9 cellular contexts compared by ENCODE assay signal in the genomic region with DNA sequence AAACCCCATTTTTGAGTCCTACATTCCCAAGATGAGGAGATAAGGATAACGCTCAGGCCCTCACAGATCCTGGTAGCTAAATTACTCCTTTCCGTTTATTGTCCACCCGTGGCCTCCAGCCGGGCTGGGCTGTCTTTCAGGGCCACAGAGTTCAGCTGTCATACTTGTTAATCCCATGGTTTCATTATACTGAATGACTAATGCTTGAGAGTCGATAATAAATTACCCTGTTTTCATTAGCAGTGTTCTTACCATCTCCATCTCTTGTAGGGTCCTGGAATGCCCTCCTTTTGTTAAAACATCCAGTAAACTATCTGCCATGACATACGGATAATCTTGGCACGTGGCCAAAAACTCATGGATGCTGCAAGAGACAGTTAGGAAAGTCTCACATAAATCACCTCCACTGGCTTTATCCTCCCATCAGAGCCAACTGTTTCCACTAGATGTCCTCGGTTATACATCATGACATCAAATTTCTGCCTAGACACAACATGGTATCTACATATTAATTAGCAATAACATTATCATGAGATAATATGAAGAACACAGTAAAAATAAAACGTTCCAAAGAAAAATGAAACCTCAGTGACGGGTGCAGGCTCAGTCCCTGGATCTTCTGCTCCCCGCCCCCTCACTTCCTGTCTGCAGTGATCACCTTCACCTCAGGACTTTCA. TPM values are rescaled to one million over a fixed set of nuclear protein-coding genes. Genes with fewer than 3 reads are reported as not detected.
DNase-seq lines count a peak whose midpoint lies in the region; ATAC-seq and TF ChIP-seq lines count a peak whose summit lies in the region.
"Had no signal": no experiment of that assay in that cellular context is flagged by ENCODE, and none has a peak within 500 bp of the region (broad histone marks: within the 10 kb centered on the region; RNA-seq: fewer than 3 reads in every experiment).

No MANE protein-coding gene starts in this region.

- H3K4me2 ChIP-seq in KMS-11: no peak overlapping the region

- CTCF ChIA-PET in CD8-positive, alpha-beta memory T cell (lab: Charles Lee): interaction anchor here (0.8 to 1.9 kb wide), 4 partner anchors 31 to 342 kb away, joined by 3 to 7 read pairs (median 4); no protein-coding TSS in a partner anchor
- CTCF ChIA-PET in activated CD8-positive, alpha-beta T cell treated with anti-CD3 and anti-CD28 coated beads for 36 hours (lab: Charles Lee): interaction anchor here (1.0 to 12.5 kb wide), 7 partner anchors 15 to 483 kb away, joined by 3 to 266 read pairs (median 4); no protein-coding TSS in a partner anchor

- no peaks in the 10 kb centered on the region for H4K20me1 ChIP-seq in KMS-11 (ENCODE audit: insufficient read depth)

- ATAC-seq in activated CD8-positive, alpha-beta T cell treated with anti-CD3 and anti-CD28 coated beads for 36 hours: no peak

- no peaks in the 10 kb centered on the region for H3K79me2 ChIP-seq in KMS-11 (ENCODE audit: insufficient read depth, low read depth)

- H3K27ac ChIP-seq in CD8-positive, alpha-beta memory T cell (ENCODE audit: low read depth, low read length): peak overlapping the region; percentile 13
- H3K27ac ChIP-seq in KMS-11 (no peak overlapping the region), prostate gland (no peak overlapping the region)
- H3K27ac ChIP-seq: tibial nerve had no signal

- H3K9ac ChIP-seq in KMS-11: no peak overlapping the region

- no peaks in the 10 kb centered on the region for H3K9me3 Mint-ChIP-seq in CD8-positive, alpha-beta memory T cell
- H3K9me3 Mint-ChIP-seq in activated CD8-positive, alpha-beta T cell treated with anti-CD3 and anti-CD28 coated beads for 36 hours: no peaks in the 10 kb centered on the region

- WGBS in prostate gland: 52% methylated on average over 11 of the region's 11 CpGs

- POLR2A ChIA-PET in CD8-positive, alpha-beta memory T cell (lab: Charles Lee): interaction anchor here (0.9 kb wide), 1 partner anchor 421 kb away, joined by 3 read pairs; no protein-coding TSS in a partner anchor
- POLR2A ChIA-PET in activated CD8-positive, alpha-beta T cell treated with anti-CD3 and anti-CD28 coated beads for 36 hours (lab: Charles Lee): interaction anchor here (1.2 kb wide), 1 partner anchor 31 kb away, joined by 4 read pairs; no protein-coding TSS in a partner anchor

- peaks cover 21% of the 10 kb centered on the region for H3K36me3 ChIP-seq in CD8-positive, alpha-beta memory T cell (ENCODE audit: insufficient read depth, low read length)
- H3K36me3 ChIP-seq in KMS-11 (ENCODE audit: insufficient read depth) (no peaks in the 10 kb centered on the region; the same call in 1 of the 2 replicates), MG63 (peaks cover 61% of the 10 kb centered on the region), prostate gland (no peaks in the 10 kb centered on the region)

- no peaks in the 10 kb centered on the region for H3K27me3 Mint-ChIP-seq in CD8-positive, alpha-beta memory T cell
- no peaks in the 10 kb centered on the region for H3K27me3 Mint-ChIP-seq in activated CD8-positive, alpha-beta T cell treated with anti-CD3 and anti-CD28 coated beads for 36 hours

- TF ChIP-seq POLR2A in prostate gland (IDR thresholded peaks at IDR 0.05): no peak

- peaks cover 4 to 85% (median 14%) of the 10 kb centered on the region in 3 donors for H3K36me3 Mint-ChIP-seq in CD8-positive, alpha-beta memory T cell
- peaks cover 40% of the 10 kb centered on the region for H3K36me3 Mint-ChIP-seq in activated CD8-positive, alpha-beta T cell treated with anti-CD3 and anti-CD28 coated beads for 36 hours (ENCODE audit: low read depth)

- no peaks in the 10 kb centered on the region for H3K9me3 ChIP-seq in CD8-positive, alpha-beta memory T cell (ENCODE audit: low read length)
- H3K9me3 ChIP-seq in MG63 (no peaks in the 10 kb centered on the region), prostate gland (no peaks in the 10 kb centered on the region)
- H3K9me3 ChIP-seq: tibial nerve had no signal

- intact Hi-C loops in activated CD8-positive, alpha-beta T cell treated with anti-CD3 and anti-CD28 coated beads for 36 hours (cut with micrococcal nuclease): loop anchor here (10.0 kb wide), 2 partner anchors 109 to 421 kb away; partner anchors contain the start of gene CYLD
- intact Hi-C loops in prostate gland (cut with DNase I): loop anchor here (5.0 kb wide), 1 partner anchor 34 kb away; no protein-coding TSS in a partner anchor

- peak in 1 of 5 donors; percentile 25 for DNase-seq in CD8-positive, alpha-beta memory T cell
- no peak for DNase-seq in activated CD8-positive, alpha-beta T cell treated with anti-CD3 and anti-CD28 coated beads for 36 hours
- DNase-seq in left kidney (ENCODE audit: low read depth, low spot score) (peak; percentile 43), MG63 (no peak), prostate gland (ENCODE audit: low spot score) (no peak), NCI-H2029 (lab: John Stamatoyannopoulos, UW) (no peak)
- DNase-seq in stimulated activated CD8-positive, alpha-beta memory T cell treated with anti-CD3 and anti-CD28 coated beads, Interleukin-4, amount 100 ng/mL, for 48 hours: no peak

- TF ChIP-seq CTCF in KMS-11 (conservative IDR thresholded peaks at IDR 0.05; ENCODE audit: low read depth, low read length) (peak; percentile 31; the same call in 1 of the 2 replicates), prostate gland (IDR thresholded peaks at IDR 0.05) (peak in 1 of 4 experiments; percentile 15)
- peak; percentile 20 for TF ChIP-seq CTCF in activated CD8-positive, alpha-beta T cell treated with anti-CD3 and anti-CD28 coated beads for 36 hours (IDR thresholded peaks at IDR 0.05)

- H3K27ac Mint-ChIP-seq in CD8-positive, alpha-beta memory T cell: peak overlapping the region; percentile 61 to 94 (median 84)
- H3K27ac Mint-ChIP-seq in activated CD8-positive, alpha-beta T cell treated with anti-CD3 and anti-CD28 coated beads for 36 hours: peak overlapping the region; percentile 68

- peaks cover 27 to 62% (median 45%) of the 10 kb centered on the region in 3 donors for H3K4me1 Mint-ChIP-seq in CD8-positive, alpha-beta memory T cell
- H3K4me1 Mint-ChIP-seq in activated CD8-positive, alpha-beta T cell treated with anti-CD3 and anti-CD28 coated beads for 36 hours (ENCODE audit: low read depth): peaks cover 38% of the 10 kb centered on the region

- H3K4me3 ChIP-seq in CD8-positive, alpha-beta memory T cell (ENCODE audit: low read length): no peak overlapping the region
- no peak overlapping the region for H3K4me3 ChIP-seq in KMS-11 (IDR thresholded peaks at IDR 0.05; ENCODE audit: insufficient read depth, low read depth, low read length)
- H3K4me3 ChIP-seq in MG63: no peak overlapping the region
- no peak overlapping the region for H3K4me3 ChIP-seq in prostate gland
- H3K4me3 ChIP-seq: tibial nerve had no signal

- no peaks in the 10 kb centered on the region for H3K27me3 ChIP-seq in CD8-positive, alpha-beta memory T cell (ENCODE audit: insufficient read depth, low read length, poor library complexity, severe bottlenecking)
- no peaks in the 10 kb centered on the region for H3K27me3 ChIP-seq in KMS-11 (ENCODE audit: insufficient read depth, low read depth)
- no peaks in the 10 kb centered on the region for H3K27me3 ChIP-seq in MG63
- no peaks in the 10 kb centered on the region for H3K27me3 ChIP-seq in prostate gland (replicated peaks; ENCODE audit: insufficient read depth)
- H3K27me3 ChIP-seq: tibial nerve had no signal

- peak overlapping the region in 1 of 7 donors; percentile 32 for H3K4me3 Mint-ChIP-seq in CD8-positive, alpha-beta memory T cell
- no peak overlapping the region for H3K4me3 Mint-ChIP-seq in activated CD8-positive, alpha-beta T cell treated with anti-CD3 and anti-CD28 coated beads for 36 hours

- H3K4me1 ChIP-seq in CD8-positive, alpha-beta memory T cell (ENCODE audit: insufficient read depth, low read length): peaks cover 22% of the 10 kb centered on the region
- H3K4me1 ChIP-seq in KMS-11 (ENCODE audit: low read depth, poor library complexity, severe bottlenecking): peaks cover 12% of the 10 kb centered on the region
- no peaks in the 10 kb centered on the region for H3K4me1 ChIP-seq in prostate gland (replicated peaks)
- H3K4me1 ChIP-seq: tibial nerve had no signal

- no peak overlapping the region for H2AFZ ChIP-seq in KMS-11 (ENCODE audit: low read depth)

RNA-seq across cellular contexts. Expression of gene BRD7, which starts 45.3 kb away (rescaled TPM):
- total RNA-seq in CD8-positive, alpha-beta memory T cell: 100 to 1,000 TPM; 101 to 103 TPM
- polyA plus RNA-seq in CD8-positive, alpha-beta memory T cell: 55.7 TPM
- 10 to 100 TPM; 76.2 to 93.4 TPM for total RNA-seq in activated CD8-positive, alpha-beta T cell treated with anti-CD3 and anti-CD28 coated beads for 36 hours
- total RNA-seq in MG63 (2014; rRNA removed; shearing (Covaris generic); ENCODE audit: low replicate concordance): 23.6 and 39.1 TPM in 2 replicates
- total RNA-seq in prostate gland: 10 to 100 TPM; 38.7 to 66.0 TPM

RNA-seq across cellular contexts. Expression of gene ADCY7, which starts 57.1 kb away (rescaled TPM):
- 10 to 100 TPM; 76.6 to 83.4 TPM for total RNA-seq in CD8-positive, alpha-beta memory T cell
- polyA plus RNA-seq in CD8-positive, alpha-beta memory T cell: 88.1 TPM
- total RNA-seq in activated CD8-positive, alpha-beta T cell treated with anti-CD3 and anti-CD28 coated beads for 36 hours: 10 to 100 TPM; 89.9 to 92.1 TPM
- 21.5 and 28.0 TPM in 2 replicates for total RNA-seq in MG63 (2014; rRNA removed; shearing (Covaris generic); ENCODE audit: low replicate concordance)
- 10 to 100 TPM in 1 of 2 donors, 1 to 10 TPM in 1; 2.0 to 10.9 TPM for total RNA-seq in prostate gland
